ENCODE assay signal across 14 cellular contexts in the genomic region with DNA sequence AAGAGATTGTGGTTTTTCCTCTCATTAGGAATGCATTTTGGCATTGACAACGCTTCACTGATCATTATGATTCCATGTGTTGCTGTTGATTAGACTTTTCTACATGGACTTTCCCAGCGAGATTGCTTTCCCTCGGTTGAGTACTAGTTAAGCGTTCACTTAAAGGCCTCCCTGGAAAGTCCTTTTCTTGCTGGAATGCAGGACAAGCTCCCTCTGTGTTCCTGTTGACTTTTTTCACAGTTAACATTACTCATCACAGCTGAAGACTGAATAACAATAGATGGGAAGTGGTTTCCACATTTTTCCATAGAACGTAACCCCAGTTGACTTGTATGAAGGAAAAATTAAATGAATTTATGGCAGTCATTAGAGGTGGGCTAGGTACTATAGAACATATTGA. TPM values are rescaled to one million over a fixed set of nuclear protein-coding genes. Genes with fewer than 3 reads are reported as not detected.
DNase-seq lines count a peak whose midpoint lies in the region; ATAC-seq, FAIRE-seq and TF ChIP-seq lines count a peak whose summit lies in the region.
"Had no signal": no experiment of that assay in that cellular context is flagged by ENCODE, and none has a peak within 500 bp of the region (broad histone marks: within the 10 kb centered on the region; RNA-seq: fewer than 3 reads in every experiment).

No MANE protein-coding gene starts in this region.

- no peaks in the 10 kb centered on the region for H4K20me1 ChIP-seq in HepG2 (ENCODE audit: insufficient read depth, low read length)

- H3K4me3 ChIP-seq in HepG2 (replicated peaks in 1 of 3; ENCODE audit: insufficient read depth in 1 of 3, low read depth in 2 of 3, low read length in 3 of 3) = no peak overlapping the region
- no peak overlapping the region for H3K4me3 ChIP-seq in right lobe of liver
- H3K4me3 ChIP-seq in breast epithelium = no peak overlapping the region
- H3K4me3 ChIP-seq: pancreas had no signal

- TF ChIP-seq RAD21 in HepG2 (CRISPR knock-in tag; IDR thresholded peaks at IDR 0.05) = no peak

- ATAC-seq in HepG2 = no peak
- no peak for ATAC-seq in right lobe of liver
- ATAC-seq in HG02840 (IDR thresholded peaks at IDR 0.05; ENCODE audit: low FRiP score, unreplicated experiment) = no peak
- ATAC-seq in HG03097 (IDR thresholded peaks at IDR 0.05; ENCODE audit: low FRiP score, unreplicated experiment) = no peak
- ATAC-seq: pancreas had no signal

- H3K4me2 ChIP-seq in HepG2 (ENCODE audit: low read depth, low read length) = no peak overlapping the region

- H3K36me3 ChIP-seq in HepG2 (replicated peaks in 1 of 2; ENCODE audit: control insufficient read depth in 1 of 2, insufficient read depth in 2 of 2, low read length in 2 of 2) (no peaks in the 10 kb centered on the region), right lobe of liver (no peaks in the 10 kb centered on the region), breast epithelium (no peaks in the 10 kb centered on the region)
- H3K36me3 ChIP-seq: pancreas had no signal

- H3K27me3 ChIP-seq in HepG2 (ENCODE audit: control insufficient read depth in 1 of 2, insufficient read depth in 2 of 2, low read length in 2 of 2) (peaks cover 9 to 43% of the 10 kb centered on the region in 2 experiments), right lobe of liver (no peaks in the 10 kb centered on the region), breast epithelium (no peaks in the 10 kb centered on the region)
- H3K27me3 ChIP-seq: pancreas had no signal

- POLR2A ChIA-PET in HepG2 (lab: Yijun Ruan, JAX) = no interaction called here

- H3K27ac ChIP-seq in HepG2 (ENCODE audit: extremely low read length, insufficient read depth, low read length) (no peak overlapping the region), right lobe of liver (no peak overlapping the region), breast epithelium (peak overlapping the region; percentile 48 to 77)
- H3K27ac ChIP-seq: pancreas had no signal

- TF ChIP-seq POLR2A in HepG2 (IDR thresholded peaks at IDR 0.05; ENCODE audit: insufficient read depth in 1 of 2, low read depth in 2 of 2, low read length in 2 of 2) (no peak), right lobe of liver (IDR thresholded peaks at IDR 0.05) (no peak), breast epithelium (IDR thresholded peaks at IDR 0.05) (no peak)

- H2AFZ ChIP-seq in HepG2 (ENCODE audit: low read length) = no peak overlapping the region

- in situ Hi-C loops in HepG2 (cut with HindIII; ENCODE audit: extremely low pct_ligation_motif_present, low pct_unique_long_range_greater_than_20kb) = loop anchor here (10.0 kb wide), 1 partner anchor 347 kb away; no protein-coding TSS in a partner anchor

- no peak for TF ChIP-seq EP300 in HepG2 (IDR thresholded peaks at IDR 0.05; ENCODE audit: low read depth in 2 of 2, low read length in 2 of 2)
- no peak for TF ChIP-seq EP300 in HepG2 (CRISPR knock-in tag; IDR thresholded peaks at IDR 0.05; ENCODE audit: borderline replicate concordance)

- DNase-seq in HepG2 (ENCODE audit: low spot score) (peak; percentile 10), right lobe of liver (no peak), breast epithelium (ENCODE audit: low spot score in 2 of 2) (no peak), islet precursor cell (peak; percentile 50), NCI-H1436 (lab: John Stamatoyannopoulos, UW) (no peak), cortex of kidney (lab: John Stamatoyannopoulos, UW) (no peak)
- DNase-seq: activated naive CD4-positive, alpha-beta T cell treated with anti-CD3 and anti-CD28 coated beads, Interleukin-2, amount 10 ng/mL, durations not matched to agents 7 days and 5 days; AML-193; head of caudate nucleus; NCI-H345; pancreas; stimulated activated CD8-positive, alpha-beta memory T cell treated with anti-CD3 and anti-CD28 coated beads, Interleukin-4, amount 100 ng/mL, for 48 hours had no signal

- intact Hi-C loops in HepG2 (cut with micrococcal nuclease; ENCODE audit: unreplicated experiment) (loop anchor here (10.0 kb wide), 2 partner anchors 283 to 357 kb away; no protein-coding TSS in a partner anchor), right lobe of liver (cut with DNase I) (loop anchor here (10.0 kb wide), 2 partner anchors 257 to 267 kb away; no protein-coding TSS in a partner anchor), breast epithelium (cut with DNase I; ENCODE audit: low total_unique reads) (loop anchor here (5.0 to 10.0 kb wide), 2 partner anchors 63 to 170 kb away; no protein-coding TSS in a partner anchor)

- CTCF ChIA-PET in HepG2 (lab: Yijun Ruan, JAX; ENCODE audit: low intra/inter-chr PET ratio, low total read pairs) = no interaction called here

- BruUV-seq in HepG2 (replicated peaks; lab: Mats Ljungman, UMichigan) = no TSS peak

- H3K9me3 ChIP-seq in HepG2 (ENCODE audit: low read length) = no peaks in the 10 kb centered on the region
- H3K9me3 ChIP-seq in right lobe of liver = no peaks in the 10 kb centered on the region
- no peaks in the 10 kb centered on the region for H3K9me3 ChIP-seq in breast epithelium
- H3K9me3 ChIP-seq: pancreas had no signal

- H3K4me1 ChIP-seq in HepG2 (ENCODE audit: insufficient read depth, low read length) = peaks cover 21% of the 10 kb centered on the region
- H3K4me1 ChIP-seq in right lobe of liver = peaks cover 0 to 12% (median 0%) of the 10 kb centered on the region in 4 donors
- no peaks in the 10 kb centered on the region for H3K4me1 ChIP-seq in breast epithelium
- H3K4me1 ChIP-seq: pancreas had no signal

- no peak for TF ChIP-seq CTCF in HepG2 (CRISPR knock-in tag; IDR thresholded peaks at IDR 0.05)
- TF ChIP-seq CTCF in right lobe of liver (IDR thresholded peaks at IDR 0.05) = no peak
- no peak for TF ChIP-seq CTCF in breast epithelium (IDR thresholded peaks at IDR 0.05)

- no peak overlapping the region for H3K9ac ChIP-seq in HepG2 (ENCODE audit: insufficient read depth, low read depth, low read length)

- H3K79me2 ChIP-seq in HepG2 (ENCODE audit: insufficient read depth, low read length) = no peaks in the 10 kb centered on the region

- WGBS in HepG2 (ENCODE audit: low lambda C conversion rate) = 28% methylated on average over 5 of the region's 5 CpGs
- WGBS in right lobe of liver (ENCODE audit: insufficient coverage, low coverage, low lambda C conversion rate, missing lambda C conversion rate) = 63% methylated on average over 5 of the region's 5 CpGs

- no peak for FAIRE-seq in HepG2 (lab: Jason Lieb, UNC)
- FAIRE-seq: pancreas had no signal

TF ChIP-seq in HepG2, 621 proteins besides CTCF, POLR2A, EP300 and RAD21 (continues in another document):
- TF ChIP-seq TEAD3 (CRISPR knock-in tag; optimal IDR thresholded peaks at IDR 0.05; ENCODE audit: borderline replicate concordance) = peak; percentile 38

RNA-seq across cellular contexts. Expression of a gene that starts 2.6 kb away (rescaled TPM):
- total RNA-seq in HepG2 (2016; rRNA removed; fragmentation: Illumina TruSeq; extraction: Trizol) (not detected in 2 replicates), right lobe of liver (10 to 100 TPM in 2 of 6 experiments, 1 to 10 TPM in 4; 3.8 to 19.8 (median 9.0) TPM), breast epithelium (100 to 1,000 TPM; 117 to 729 (median 154) TPM)
- total RNA-seq in HepG2 (2016; cell fraction: cytosol; rRNA removed; fragmentation: Illumina TruSeq; extraction: Trizol; ENCODE audit: low read depth) = not detected in 2 replicates
- not detected in 2 replicates for total RNA-seq in HepG2 (2016; cell fraction: insoluble cytoplasmic fraction; rRNA removed; fragmentation: Illumina TruSeq; extraction: Trizol)
- total RNA-seq in HepG2 (2016; cell fraction: membrane; rRNA removed; fragmentation: Illumina TruSeq; extraction: Trizol) = not detected in 2 replicates
- total RNA-seq in HepG2 (2016; cell fraction: nucleus; rRNA removed; fragmentation: Illumina TruSeq; extraction: Trizol) = not detected in 2 replicates
- polyA plus RNA-seq in HepG2 (2011; rRNA removed) = 0.08 and 0.40 TPM in 2 replicates
- 0.10 and 0.36 TPM in 2 replicates for polyA plus RNA-seq in HepG2 (2011; cell fraction: cytosol; rRNA removed)
- 0.10 TPM in 1 of 2 replicates, not detected in the other for polyA plus RNA-seq in HepG2 (2011; cell fraction: nucleus; rRNA removed)
- 0.13 TPM in 1 of 2 replicates, not detected in the other for polyA plus RNA-seq in HepG2 (2012)
- polyA plus RNA-seq in HepG2 (2016; cell fraction: cytosol; fragmentation: Illumina TruSeq; extraction: Trizol; ENCODE audit: low read depth) = not detected in 2 replicates
- polyA plus RNA-seq in HepG2 (2016; cell fraction: insoluble cytoplasmic fraction; fragmentation: Illumina TruSeq; extraction: Trizol; ENCODE audit: low read depth) = not detected in 2 replicates
- polyA plus RNA-seq in HepG2 (2016; cell fraction: membrane; fragmentation: Illumina TruSeq; extraction: Trizol; ENCODE audit: low read depth) = not detected in 2 replicates
- polyA plus RNA-seq in HepG2 (2016; cell fraction: nucleus; fragmentation: Illumina TruSeq; extraction: Trizol; ENCODE audit: insufficient read depth, low read depth) = not detected in 2 replicates
- polyA minus RNA-seq in HepG2 (2011; rRNA and poly(A)+ RNA removed; ENCODE audit: low replicate concordance) = 31.2 TPM in 1 of 2 replicates, not detected in the other
- not detected in 2 replicates for polyA minus RNA-seq in HepG2 (2011; cell fraction: cytosol; rRNA and poly(A)+ RNA removed)
- not detected in 2 replicates for polyA minus RNA-seq in HepG2 (2011; cell fraction: nucleus; rRNA and poly(A)+ RNA removed)

RNA-seq across cellular contexts. Expression of a gene that starts 22.7 kb away (rescaled TPM):
- total RNA-seq in HepG2 (2016; rRNA removed; fragmentation: Illumina TruSeq; extraction: Trizol) (0.09 and 0.24 TPM in 2 replicates), right lobe of liver (10 to 100 TPM; 12.5 to 51.0 (median 36.0) TPM), breast epithelium (100 to 1,000 TPM in 1 of 3 donors, 10 to 100 TPM in 2; 63.3 to 311 (median 97.6) TPM)
- total RNA-seq in HepG2 (2016; cell fraction: cytosol; rRNA removed; fragmentation: Illumina TruSeq; extraction: Trizol; ENCODE audit: low read depth) = not detected in 2 replicates
- 0.17 and 0.24 TPM in 2 replicates for total RNA-seq in HepG2 (2016; cell fraction: insoluble cytoplasmic fraction; rRNA removed; fragmentation: Illumina TruSeq; extraction: Trizol)
- total RNA-seq in HepG2 (2016; cell fraction: membrane; rRNA removed; fragmentation: Illumina TruSeq; extraction: Trizol) = 0.21 and 0.25 TPM in 2 replicates
- total RNA-seq in HepG2 (2016; cell fraction: nucleus; rRNA removed; fragmentation: Illumina TruSeq; extraction: Trizol) = not detected in 2 replicates
- 0.18 and 0.42 TPM in 2 replicates for polyA plus RNA-seq in HepG2 (2011; rRNA removed)
- polyA plus RNA-seq in HepG2 (2011; cell fraction: cytosol; rRNA removed) = 0.13 and 0.26 TPM in 2 replicates
- 0.05 TPM in 1 of 2 replicates, not detected in the other for polyA plus RNA-seq in HepG2 (2011; cell fraction: nucleus; rRNA removed)
- 0.20 TPM in 1 of 2 replicates, not detected in the other for polyA plus RNA-seq in HepG2 (2012)
- 0.09 and 0.12 TPM in 2 replicates for polyA plus RNA-seq in HepG2 (2016; cell fraction: cytosol; fragmentation: Illumina TruSeq; extraction: Trizol; ENCODE audit: low read depth)
- polyA plus RNA-seq in HepG2 (2016; cell fraction: insoluble cytoplasmic fraction; fragmentation: Illumina TruSeq; extraction: Trizol; ENCODE audit: low read depth) = not detected in 2 replicates
- polyA plus RNA-seq in HepG2 (2016; cell fraction: membrane; fragmentation: Illumina TruSeq; extraction: Trizol; ENCODE audit: low read depth) = 0.28 and 0.46 TPM in 2 replicates
- polyA plus RNA-seq in HepG2 (2016; cell fraction: nucleus; fragmentation: Illumina TruSeq; extraction: Trizol; ENCODE audit: insufficient read depth, low read depth) = not detected in 2 replicates
- 0.04 and 22.5 TPM in 2 replicates for polyA minus RNA-seq in HepG2 (2011; rRNA and poly(A)+ RNA removed; ENCODE audit: low replicate concordance)
- polyA minus RNA-seq in HepG2 (2011; cell fraction: cytosol; rRNA and poly(A)+ RNA removed) = 0.18 TPM in 1 of 2 replicates, not detected in the other
- not detected in 2 replicates for polyA minus RNA-seq in HepG2 (2011; cell fraction: nucleus; rRNA and poly(A)+ RNA removed)

Comparison
In these comparisons a context has a peak if more than half of its experiments do, and no peak if none do; other contexts are left out.
1. DNase-seq: peak in HepG2 (single experiment) and islet precursor cell (single experiment); none in right lobe of liver (0 of 3), breast epithelium (0 of 2), NCI-H1436 (single experiment) and cortex of kidney (single experiment).
2. RNA of a gene that starts 22.7 kb away (total RNA-seq): 63.3 to 311 TPM in breast epithelium and 12.5 to 51.0 TPM in right lobe of liver; 0.09 to 0.25 TPM in HepG2; every median in the first group is over 10 times any median in the second.
3. H3K27ac ChIP-seq: peak in breast epithelium (2 of 2); none in HepG2 (single experiment) and right lobe of liver (0 of 3).
4. RNA of a gene that starts 2.6 kb away (total RNA-seq): 117 to 729 TPM in breast epithelium; 3.8 to 19.8 TPM in right lobe of liver and not detected in HepG2; every median in the first group is over 4 times any median in the second.